9 cellular contexts compared by ENCODE assay signal in the genomic region with DNA sequence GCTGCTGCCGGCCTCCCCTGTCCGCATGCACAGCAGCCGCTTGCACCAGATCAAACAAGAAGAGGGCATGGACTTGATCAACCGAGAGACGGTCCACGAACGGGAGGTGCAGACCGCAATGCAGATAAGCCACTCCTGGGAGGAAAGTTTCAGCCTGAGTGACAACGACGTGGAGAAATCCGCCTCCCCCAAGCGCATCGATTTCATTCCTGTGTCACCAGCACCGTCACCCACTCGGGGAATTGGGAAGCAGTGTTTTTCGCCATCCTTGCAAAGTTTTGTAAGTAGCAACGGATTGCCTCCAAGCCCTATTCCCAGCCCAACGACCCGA.
DNase-seq lines count a peak whose midpoint lies in the region; ATAC-seq and TF ChIP-seq lines count a peak whose summit lies in the region.
"Had no signal": no experiment of that assay in that cellular context is flagged by ENCODE, and none has a peak within 500 bp of the region (broad histone marks: within the 10 kb centered on the region; RNA-seq: fewer than 3 reads in every experiment).

No MANE protein-coding gene starts in this region.

- BruUV-seq in MCF 10A (replicated peaks; lab: Mats Ljungman, UMichigan), result no TSS peak

- no peak overlapping the region for H3K27ac Mint-ChIP-seq in MCF 10A (ENCODE audit: low read depth, unreplicated experiment)
- no peak overlapping the region for H3K27ac Mint-ChIP-seq in stimulated activated memory B cell treated with anti-CD40 and anti-IgM and Interleukin-4, amounts not matched to agents 10 μg/mL and 1 μg/mL and 100 μg/mL, for 72 hours
- H3K27ac Mint-ChIP-seq: CD14-positive monocyte had no signal

- H3K27ac ChIP-seq in breast epithelium (peak overlapping the region; percentile 94 to 96), urinary bladder (ENCODE audit: low read depth) (peak overlapping the region; percentile 94)

- intact Hi-C loops in breast epithelium (cut with DNase I; ENCODE audit: low total_unique reads) (no loop called here), MCF 10A (cut with micrococcal nuclease) (no loop called here), lower leg skin (cut with DNase I; ENCODE audit: low total_unique reads) (no loop called here)

- peak overlapping the region; percentile 69 to 91 (median 73) for H3K4me3 ChIP-seq in breast epithelium
- H3K4me3 ChIP-seq in astrocyte of the cerebellum (ENCODE audit: low read depth, low read length), result peak overlapping the region; percentile 70
- H3K4me3 ChIP-seq in lower leg skin (ENCODE audit: low read depth, poor library complexity, severe bottlenecking), result peak overlapping the region; percentile 29
- peak overlapping the region; percentile 77 for H3K4me3 ChIP-seq in urinary bladder (ENCODE audit: low read depth, low read length)

- no peak overlapping the region for H3K4me3 Mint-ChIP-seq in MCF 10A (ENCODE audit: unreplicated experiment)
- H3K4me3 Mint-ChIP-seq in stimulated activated memory B cell treated with anti-CD40 and anti-IgM and Interleukin-4, amounts not matched to agents 10 μg/mL and 1 μg/mL and 100 μg/mL, for 72 hours, result no peak overlapping the region
- H3K4me3 Mint-ChIP-seq: CD14-positive monocyte had no signal

- POLR2A ChIA-PET in MCF 10A (lab: Yijun Ruan, JAX), result interaction anchor here (0.8 to 1.4 kb wide), 4 partner anchors 9 to 227 kb away, joined by 3 read pairs; no protein-coding TSS in a partner anchor

- in situ Hi-C loops in astrocyte of the cerebellum (cut with HindIII; ENCODE audit: low sequenced_read_pairs), result no loop called here

- no peak for DNase-seq in breast epithelium (ENCODE audit: low spot score in 2 of 2)
- DNase-seq in MCF 10A (ENCODE audit: unreplicated experiment), result no peak
- DNase-seq in astrocyte of the cerebellum (ENCODE audit: low read depth), result peak; percentile 2
- no peak for DNase-seq in lower leg skin (ENCODE audit: low spot score in 2 of 2)
- no peak for DNase-seq in SK-N-DZ (ENCODE audit: low spot score)
- no peak for DNase-seq in activated CD4-positive, alpha-beta T cell treated with anti-CD3 and anti-CD28 coated beads, Interleukin-2, amount 50 U/mL, for 1 hour

- TF ChIP-seq POLR2A in breast epithelium (IDR thresholded peaks at IDR 0.05), result no peak
- TF ChIP-seq POLR2A in lower leg skin (IDR thresholded peaks at IDR 0.05), result no peak

- CTCF ChIA-PET in MCF 10A (lab: Yijun Ruan, JAX), result interaction anchor here (0.6 to 1.4 kb wide), 4 partner anchors 34 to 399 kb away, joined by 3 to 4 read pairs (median 3); no protein-coding TSS in a partner anchor

- H3K36me3 ChIP-seq in breast epithelium, result no peaks in the 10 kb centered on the region
- peaks cover 1% of the 10 kb centered on the region for H3K36me3 ChIP-seq in urinary bladder (ENCODE audit: insufficient read depth)

- H3K9me3 ChIP-seq in breast epithelium, result no peaks in the 10 kb centered on the region

- no peak for TF ChIP-seq CTCF in breast epithelium (IDR thresholded peaks at IDR 0.05)
- no peak for TF ChIP-seq CTCF in MCF 10A (IDR thresholded peaks at IDR 0.05; ENCODE audit: unreplicated experiment)
- no peak for TF ChIP-seq CTCF in astrocyte of the cerebellum (IDR thresholded peaks at IDR 0.05; ENCODE audit: low read depth, low read length, missing control alignments)
- no peak for TF ChIP-seq CTCF in lower leg skin (IDR thresholded peaks at IDR 0.05)

- H3K9me3 Mint-ChIP-seq in MCF 10A (ENCODE audit: unreplicated experiment), result no peaks in the 10 kb centered on the region
- H3K9me3 Mint-ChIP-seq in stimulated activated memory B cell treated with anti-CD40 and anti-IgM and Interleukin-4, amounts not matched to agents 10 μg/mL and 1 μg/mL and 100 μg/mL, for 72 hours, result no peaks in the 10 kb centered on the region
- H3K9me3 Mint-ChIP-seq: CD14-positive monocyte had no signal

- H3K27me3 Mint-ChIP-seq in MCF 10A (ENCODE audit: insufficient read depth, unreplicated experiment), result peaks cover 3% of the 10 kb centered on the region
- no peaks in the 10 kb centered on the region for H3K27me3 Mint-ChIP-seq in stimulated activated memory B cell treated with anti-CD40 and anti-IgM and Interleukin-4, amounts not matched to agents 10 μg/mL and 1 μg/mL and 100 μg/mL, for 72 hours

- H3K27me3 ChIP-seq in breast epithelium, result no peaks in the 10 kb centered on the region

- WGBS in lower leg skin, 2 donors, result 1% methylated on average over 15 to 16 of the region's 19 CpGs
- under 1% methylated on average over 19 of the region's 19 CpGs for WGBS in urinary bladder

- no peaks in the 10 kb centered on the region for H3K36me3 Mint-ChIP-seq in MCF 10A (ENCODE audit: insufficient read depth, unreplicated experiment)
- H3K36me3 Mint-ChIP-seq in stimulated activated memory B cell treated with anti-CD40 and anti-IgM and Interleukin-4, amounts not matched to agents 10 μg/mL and 1 μg/mL and 100 μg/mL, for 72 hours, result no peaks in the 10 kb centered on the region
- H3K36me3 Mint-ChIP-seq: CD14-positive monocyte had no signal

- H3K4me1 Mint-ChIP-seq in MCF 10A (ENCODE audit: insufficient read depth, unreplicated experiment), result peaks cover under 1% of the 10 kb centered on the region
- peaks cover under 1% of the 10 kb centered on the region for H3K4me1 Mint-ChIP-seq in stimulated activated memory B cell treated with anti-CD40 and anti-IgM and Interleukin-4, amounts not matched to agents 10 μg/mL and 1 μg/mL and 100 μg/mL, for 72 hours

- peaks cover 0 to 6% of the 10 kb centered on the region in 2 donors for H3K4me1 ChIP-seq in breast epithelium
- H3K4me1 ChIP-seq in urinary bladder (ENCODE audit: insufficient read depth), result no peaks in the 10 kb centered on the region

- ATAC-seq in stimulated activated memory B cell treated with anti-CD40 and anti-IgM and Interleukin-4, amounts not matched to agents 10 μg/mL and 1 μg/mL and 100 μg/mL, for 72 hours, result no peak
